Comparison of ENCODE assay signal across 18 cellular contexts in the genomic region with DNA sequence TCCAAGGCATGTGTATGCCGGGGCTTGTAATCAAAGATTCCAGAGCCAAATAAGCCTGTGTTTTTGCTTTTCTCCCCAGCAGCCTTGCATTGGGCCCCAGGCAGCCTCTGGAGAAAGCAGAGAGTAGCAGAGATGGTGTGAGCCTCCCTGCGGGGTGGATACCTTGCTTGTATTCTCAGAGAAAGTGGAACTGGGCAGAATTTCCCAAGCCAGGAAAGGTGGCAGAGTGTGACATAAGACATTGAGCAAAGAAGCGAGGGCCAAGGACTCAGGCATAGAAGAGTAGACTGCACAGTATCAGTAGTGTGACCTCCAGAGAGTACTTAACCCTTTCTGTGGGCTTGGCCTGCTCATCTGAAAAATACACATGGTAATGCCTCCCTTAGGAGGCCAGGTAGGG. TPM values are rescaled to one million over a fixed set of nuclear protein-coding genes. Genes with fewer than 3 reads are reported as not detected.
A peak's percentile ranks its signal among the peaks of the same experiment; 100 is the strongest.
DNase-seq lines count a peak whose midpoint lies in the region; ATAC-seq and TF ChIP-seq lines count a peak whose summit lies in the region.
"Had no signal": no experiment of that assay in that cellular context is flagged by ENCODE, and none has a peak within 500 bp of the region (broad histone marks: within the 10 kb centered on the region; RNA-seq: fewer than 3 reads in every experiment).

No MANE protein-coding gene starts in this region.

- no peak overlapping the region for H3K18ac ChIP-seq in mesenchymal stem cell (ENCODE audit: low read depth in 1 of 2, low read length in 2 of 2)

- no peak for TF ChIP-seq CTCF in sigmoid colon (IDR thresholded peaks at IDR 0.05)

- H3K27me3 ChIP-seq in CD4-positive, alpha-beta memory T cell (ENCODE audit: insufficient read depth, low read length) = no peaks in the 10 kb centered on the region
- H3K27me3 ChIP-seq in mesenchymal stem cell (ENCODE audit: control insufficient read depth in 1 of 2, insufficient read depth in 1 of 2, low read length in 2 of 2) (no peaks in the 10 kb centered on the region), sigmoid colon (no peaks in the 10 kb centered on the region)
- H3K27me3 ChIP-seq: adrenal gland, spleen had no signal

- no peak overlapping the region for H2AK5ac ChIP-seq in mesenchymal stem cell (ENCODE audit: low read length, severe bottlenecking)

- peaks cover 12% of the 10 kb centered on the region for H3K4me1 ChIP-seq in CD4-positive, alpha-beta memory T cell (ENCODE audit: insufficient read depth, low read length)
- peaks cover 12% of the 10 kb centered on the region for H3K4me1 ChIP-seq in mesenchymal stem cell (ENCODE audit: control insufficient read depth, insufficient read depth, low read depth, low read length)
- peaks cover 0 to 81% (median 60%) of the 10 kb centered on the region in 4 donors for H3K4me1 ChIP-seq in sigmoid colon

- no peak overlapping the region for H2BK5ac ChIP-seq in mesenchymal stem cell (ENCODE audit: low read depth, low read length, poor library complexity, severe bottlenecking)

- TF ChIP-seq EP300 in sigmoid colon (IDR thresholded peaks at IDR 0.05) = no peak

- POLR2A ChIA-PET in CD4-positive, alpha-beta memory T cell (lab: Charles Lee; ENCODE audit: partially characterized antibody) = no interaction called here

- no peak overlapping the region for H2BK120ac ChIP-seq in mesenchymal stem cell (ENCODE audit: low read depth, low read length)

- H3K9ac ChIP-seq in mesenchymal stem cell (ENCODE audit: low read length) = peak overlapping the region; percentile 4

- no peaks in the 10 kb centered on the region for H3K27me3 Mint-ChIP-seq in CD4-positive, alpha-beta memory T cell
- H3K27me3 Mint-ChIP-seq in T-helper 17 cell = peaks cover 10% of the 10 kb centered on the region
- H3K27me3 Mint-ChIP-seq in T-helper 2 cell treated with Interferon-gamma antibody and Interleukin-4, amounts not matched to agents 5 μg/mL and 100 μg/mL, for 36 hours (ENCODE audit: low read depth) = peaks cover 21% of the 10 kb centered on the region

- peaks cover 3% of the 10 kb centered on the region for H3K79me1 ChIP-seq in mesenchymal stem cell (replicated peaks; ENCODE audit: low read length, poor library complexity, severe bottlenecking)

- H4K8ac ChIP-seq in mesenchymal stem cell (ENCODE audit: low read length) = no peak overlapping the region

- no peak for DNase-seq in CD4-positive, alpha-beta memory T cell
- no peak for DNase-seq in T-helper 17 cell
- no peak for DNase-seq in mesenchymal stem cell
- DNase-seq in sigmoid colon = no peak
- no peak for DNase-seq in T-helper 2 cell treated with Interferon-gamma antibody and Interleukin-4, amounts not matched to agents 5 μg/mL and 100 μg/mL, for 36 hours (ENCODE audit: low spot score)
- DNase-seq in left colon = no peak
- no peak for DNase-seq in NOMO-1 treated with dmso at 0.1 percent for 144 hours (lab: John Stamatoyannopoulos, UW; ENCODE audit: unreplicated experiment)
- DNase-seq: COR-L47; MM.1S; NCI-H187; NCI-H2227 treated with DMSO at 0.1 percent for 48 hours; NCI-H82; spleen; stimulated activated CD8-positive, alpha-beta memory T cell treated with anti-CD3 and anti-CD28 coated beads, Interleukin-4, amount 100 ng/mL, for 48 hours had no signal

- no peak overlapping the region for H2BK15ac ChIP-seq in mesenchymal stem cell (ENCODE audit: low read depth, poor library complexity, severe bottlenecking)

- H4K91ac ChIP-seq in mesenchymal stem cell (ENCODE audit: low read length) = no peak overlapping the region

- H3K9me3 ChIP-seq in CD4-positive, alpha-beta memory T cell (ENCODE audit: control insufficient read depth in 1 of 2, low read length in 2 of 2) = no peaks in the 10 kb centered on the region
- H3K9me3 ChIP-seq in T-helper 17 cell (ENCODE audit: control insufficient read depth, low read length, poor library complexity, severe bottlenecking) (no peaks in the 10 kb centered on the region), mesenchymal stem cell (ENCODE audit: control insufficient read depth, low read length) (no peaks in the 10 kb centered on the region), sigmoid colon (no peaks in the 10 kb centered on the region)
- H3K9me3 ChIP-seq: adrenal gland, spleen, thoracic aorta had no signal

- WGBS in mesenchymal stem cell = 95% methylated on average over 3 of the region's 3 CpGs
- 86 to 96% methylated on average over 3 of the region's 3 CpGs for WGBS in sigmoid colon, 2 donors

- H3K4me2 ChIP-seq in mesenchymal stem cell (ENCODE audit: low read length, poor library complexity, severe bottlenecking) = no peak overlapping the region

- peak overlapping the region in 7 of 8 donors; percentile 3 to 68 (median 21) for H3K4me3 Mint-ChIP-seq in CD4-positive, alpha-beta memory T cell
- peak overlapping the region; percentile 25 for H3K4me3 Mint-ChIP-seq in T-helper 17 cell
- no peak overlapping the region for H3K4me3 Mint-ChIP-seq in T-helper 2 cell treated with Interferon-gamma antibody and Interleukin-4, amounts not matched to agents 5 μg/mL and 100 μg/mL, for 36 hours

- intact Hi-C loops in CD4-positive, alpha-beta memory T cell (cut with micrococcal nuclease) = no loop called here
- intact Hi-C loops in sigmoid colon (cut with DNase I) (loop anchor here (5.0 kb wide), 1 partner anchor 106 kb away; the partner anchor contains the start of gene STOM), left colon (cut with DNase I, micrococcal nuclease) (no loop called here)

- peaks cover 0 to 2% (median 0%) of the 10 kb centered on the region in 8 donors for H3K9me3 Mint-ChIP-seq in CD4-positive, alpha-beta memory T cell
- H3K9me3 Mint-ChIP-seq in T-helper 2 cell treated with Interferon-gamma antibody and Interleukin-4, amounts not matched to agents 5 μg/mL and 100 μg/mL, for 36 hours = no peaks in the 10 kb centered on the region

- no peaks in the 10 kb centered on the region for H3K36me3 Mint-ChIP-seq in CD4-positive, alpha-beta memory T cell
- no peaks in the 10 kb centered on the region for H3K36me3 Mint-ChIP-seq in T-helper 17 cell (ENCODE audit: low read depth)
- no peaks in the 10 kb centered on the region for H3K36me3 Mint-ChIP-seq in T-helper 2 cell treated with Interferon-gamma antibody and Interleukin-4, amounts not matched to agents 5 μg/mL and 100 μg/mL, for 36 hours (ENCODE audit: low read depth)

- no peak overlapping the region for H3K14ac ChIP-seq in mesenchymal stem cell (ENCODE audit: low read length in 2 of 2)

- ATAC-seq in T-helper 17 cell (no peak), left colon (no peak), HG03175 (IDR thresholded peaks at IDR 0.05; ENCODE audit: unreplicated experiment) (no peak)
- ATAC-seq: esophagus mucosa had no signal

- no peak for TF ChIP-seq POLR2A in sigmoid colon (IDR thresholded peaks at IDR 0.05)

- CTCF ChIA-PET in CD4-positive, alpha-beta memory T cell (lab: Charles Lee; ENCODE audit: partially characterized antibody) = no interaction called here

- H2BK12ac ChIP-seq in mesenchymal stem cell (ENCODE audit: low read length in 2 of 2) = no peak overlapping the region

- H3K36me3 ChIP-seq in CD4-positive, alpha-beta memory T cell (ENCODE audit: insufficient read depth, low read length) = no peaks in the 10 kb centered on the region
- no peaks in the 10 kb centered on the region for H3K36me3 ChIP-seq in mesenchymal stem cell (ENCODE audit: control insufficient read depth in 1 of 2, insufficient read depth in 2 of 2, low read depth in 1 of 2, low read length in 2 of 2)
- H3K36me3 ChIP-seq in sigmoid colon = no peaks in the 10 kb centered on the region
- H3K36me3 ChIP-seq: adrenal gland, spleen, thoracic aorta had no signal

- H3K4ac ChIP-seq in mesenchymal stem cell (ENCODE audit: low read depth in 1 of 2, low read length in 2 of 2) = no peak overlapping the region

- no peak overlapping the region for H3K23ac ChIP-seq in mesenchymal stem cell (ENCODE audit: low read length in 2 of 2)

- peaks cover 3 to 17% (median 9%) of the 10 kb centered on the region in 4 donors for H3K4me1 Mint-ChIP-seq in CD4-positive, alpha-beta memory T cell
- H3K4me1 Mint-ChIP-seq in T-helper 17 cell = peaks cover 14% of the 10 kb centered on the region
- peaks cover 3% of the 10 kb centered on the region for H3K4me1 Mint-ChIP-seq in T-helper 2 cell treated with Interferon-gamma antibody and Interleukin-4, amounts not matched to agents 5 μg/mL and 100 μg/mL, for 36 hours (ENCODE audit: low read depth)

- no peak overlapping the region for H3K27ac ChIP-seq in CD4-positive, alpha-beta memory T cell (ENCODE audit: low read depth, low read length)
- H3K27ac ChIP-seq in mesenchymal stem cell (ENCODE audit: low read length, poor library complexity, severe bottlenecking) (no peak overlapping the region), sigmoid colon (peak overlapping the region; percentile 94 to 99 (median 97))
- H3K27ac ChIP-seq: adrenal gland, thoracic aorta had no signal

- H3K27ac Mint-ChIP-seq in CD4-positive, alpha-beta memory T cell = peak overlapping the region in 1 of 7 donors; percentile 73
- no peak overlapping the region for H3K27ac Mint-ChIP-seq in T-helper 17 cell
- H3K27ac Mint-ChIP-seq in T-helper 2 cell treated with Interferon-gamma antibody and Interleukin-4, amounts not matched to agents 5 μg/mL and 100 μg/mL, for 36 hours = no peak overlapping the region

- no peak overlapping the region for H3K4me3 ChIP-seq in CD4-positive, alpha-beta memory T cell (ENCODE audit: low read length in 2 of 2)
- no peak overlapping the region for H3K4me3 ChIP-seq in mesenchymal stem cell (ENCODE audit: insufficient read depth in 1 of 2, low read depth in 1 of 2, low read length in 2 of 2)
- H3K4me3 ChIP-seq in sigmoid colon = no peak overlapping the region
- H3K4me3 ChIP-seq: adrenal gland, spleen, thoracic aorta had no signal

- no peak overlapping the region for H2AFZ ChIP-seq in mesenchymal stem cell (ENCODE audit: low read depth, low read length)

RNA-seq across cellular contexts. Expression of gene GSN, which starts 1.6 kb away (rescaled TPM):
- total RNA-seq in CD4-positive, alpha-beta memory T cell = 1 to 10 TPM; 7.8 to 8.7 TPM
- polyA plus RNA-seq in CD4-positive, alpha-beta memory T cell = 1 to 10 TPM; 1.9 to 4.1 TPM
- total RNA-seq in T-helper 17 cell = 10 to 100 TPM in 1 of 2 donors, 1 to 10 TPM in 1; 5.4 to 29.6 TPM
- polyA plus RNA-seq in mesenchymal stem cell (2013, experiment 1 of 2) = 196 TPM
- polyA plus RNA-seq in mesenchymal stem cell (2013, experiment 2 of 2) = 192 TPM
- 1,000 to 10,000 TPM; 1,610 to 2,826 (median 1,919) TPM for total RNA-seq in sigmoid colon
- 100 to 1,000 TPM; 333 to 617 (median 497) TPM for polyA plus RNA-seq in sigmoid colon
- total RNA-seq in left colon = 100 to 1,000 TPM; 404 to 854 TPM

Comparison
In these comparisons a context has a peak if more than half of its experiments do, and no peak if none do; other contexts are left out.
1. H3K27ac ChIP-seq: peak in sigmoid colon (4 of 4); none in CD4-positive, alpha-beta memory T cell (single experiment) and mesenchymal stem cell (single experiment).
2. RNA of gene GSN, which starts 1.6 kb away (total RNA-seq): 1,610 to 2,826 TPM in sigmoid colon and 404 to 854 TPM in left colon; 5.4 to 29.6 TPM in T-helper 17 cell and 7.8 to 8.7 TPM in CD4-positive, alpha-beta memory T cell; every median in the first group is over 10 times any median in the second.